ENCODE assay signal across 1 cellular context in genomic region chr2:151217343-151217742, GRCh38.
TF ChIP-seq lines count a peak whose summit lies in the region.

No MANE protein-coding gene starts in this region.

TF ChIP-seq in HepG2, 621 proteins besides CTCF, POLR2A, EP300 and RAD21 (continued from another document):
- TF ChIP-seq ZNF646 (CRISPR knock-in tag; IDR thresholded peaks at IDR 0.05) (no peak), ZNF503 (CRISPR knock-in tag; IDR thresholded peaks at IDR 0.05) (no peak), ZBED4 (CRISPR knock-in tag; IDR thresholded peaks at IDR 0.05; ENCODE audit: borderline replicate concordance) (no peak), ZNF296 (CRISPR knock-in tag; conservative IDR thresholded peaks at IDR 0.05) (no peak), ZNF33B (CRISPR knock-in tag; IDR thresholded peaks at IDR 0.05) (no peak)
